In genomic region chr15:78148392-78149067, GRCh38 we compare ENCODE assay signal across 8 cellular contexts. TPM values are rescaled to one million over a fixed set of nuclear protein-coding genes. Genes with fewer than 3 reads are reported as not detected.
DNase-seq lines count a peak whose midpoint lies in the region; ATAC-seq and TF ChIP-seq lines count a peak whose summit lies in the region.

No MANE protein-coding gene starts in this region.

- H3K36me3 ChIP-seq in DOHH2 (ENCODE audit: control insufficient read depth, low read length) (peaks cover 20% of the 10 kb centered on the region), muscle layer of duodenum (ENCODE audit: control insufficient read depth in 1 of 2, insufficient read depth in 2 of 2, low read length in 2 of 2) (no peaks in the 10 kb centered on the region)

- no peaks in the 10 kb centered on the region for H3K9me3 Mint-ChIP-seq in brain

- H3K27ac ChIP-seq in DOHH2 (ENCODE audit: low read depth, low read length) = 0 out of 2 replicates have a peak overlapping the region, but pooled peaks have one; percentile 19
- H3K27ac ChIP-seq in muscle layer of duodenum (ENCODE audit: low read length) = peak overlapping the region; percentile 80

- peak overlapping the region; percentile 70 for H3K4me2 ChIP-seq in DOHH2 (ENCODE audit: low read length)

- peaks cover 7% of the 10 kb centered on the region for H3K27me3 Mint-ChIP-seq in brain

- no peaks in the 10 kb centered on the region for H3K9me2 ChIP-seq in DOHH2 (replicated peaks; ENCODE audit: control insufficient read depth, low read length)

- H3F3A ChIP-seq in DOHH2 (ENCODE audit: control insufficient read depth, insufficient read depth) = 0 out of 2 replicates have a peak, but pooled peaks cover 2% of the 10 kb centered on the region

- H4K20me1 ChIP-seq in DOHH2 (ENCODE audit: control insufficient read depth, insufficient read depth, low read depth, low read length) = peaks cover 7% of the 10 kb centered on the region; the same call in 1 of the 2 replicates

- TF ChIP-seq CTCF in DOHH2 (IDR thresholded peaks at IDR 0.05; ENCODE audit: low read depth, low read length, poor library complexity, severe bottlenecking) (no peak), brain (conservative IDR thresholded peaks at IDR 0.05) (no peak)

- H3K27ac Mint-ChIP-seq in brain = peak overlapping the region; percentile 89 to 94 (median 93)

- H3K4me3 Mint-ChIP-seq in brain = peak overlapping the region; percentile 97 to 99 (median 98)

- H3K9me3 ChIP-seq in DOHH2 (ENCODE audit: control insufficient read depth, insufficient read depth, low read length) (no peaks in the 10 kb centered on the region), muscle layer of duodenum (ENCODE audit: control insufficient read depth in 1 of 2, low read length in 2 of 2) (no peaks in the 10 kb centered on the region)

- peaks cover 8% of the 10 kb centered on the region for H3K36me3 Mint-ChIP-seq in brain

- DNase-seq in GDM1 (lab: John Stamatoyannopoulos, UW) = no peak
- no peak for DNase-seq in NCI-H446 (lab: John Stamatoyannopoulos, UW)
- no peak for DNase-seq in NCI-H524 (lab: John Stamatoyannopoulos, UW)

- no peaks in the 10 kb centered on the region for H3K27me3 ChIP-seq in DOHH2 (ENCODE audit: control insufficient read depth, low read length)
- H3K27me3 ChIP-seq in muscle layer of duodenum (ENCODE audit: low read depth, low read length) = no peaks in the 10 kb centered on the region

- H3K4me1 ChIP-seq in DOHH2 (ENCODE audit: control insufficient read depth, low read length) (peaks cover 23% of the 10 kb centered on the region), muscle layer of duodenum (ENCODE audit: control insufficient read depth in 1 of 2, insufficient read depth in 2 of 2, low read length in 2 of 2) (peaks cover 6 to 8% of the 10 kb centered on the region in 2 donors)

- peaks cover 47% of the 10 kb centered on the region for H3K79me2 ChIP-seq in DOHH2 (ENCODE audit: control insufficient read depth, low read length)

- peak; percentile 7 for ATAC-seq in HG02970 (IDR thresholded peaks at IDR 0.05; ENCODE audit: low FRiP score, unreplicated experiment)
- no peak for ATAC-seq in GM21619 (IDR thresholded peaks at IDR 0.05; ENCODE audit: unreplicated experiment)

- peaks cover 47% of the 10 kb centered on the region for H3K4me1 Mint-ChIP-seq in brain

- H3K4me3 ChIP-seq in DOHH2 (ENCODE audit: low read length) = peak overlapping the region; percentile 95
- peak overlapping the region; percentile 85 to 86 for H3K4me3 ChIP-seq in muscle layer of duodenum (ENCODE audit: low read depth in 1 of 2, low read length in 2 of 2)

RNA-seq across cellular contexts. Expression of gene IDH3A, which starts 0.6 kb away (rescaled TPM):
- polyA plus RNA-seq in brain (ENCODE audit: insufficient read depth, low read depth, low replicate concordance) = 49.4 TPM

RNA-seq across cellular contexts. Expression of gene CIB2, which starts 17.3 kb away (rescaled TPM):
- polyA plus RNA-seq in brain (ENCODE audit: insufficient read depth, low read depth, low replicate concordance) = 64.1 TPM

RNA-seq across cellular contexts. Expression of gene SH2D7, which starts 56.2 kb away (rescaled TPM):
- not detected for polyA plus RNA-seq in brain (ENCODE audit: insufficient read depth, low read depth, low replicate concordance)
